8 cellular contexts compared by ENCODE assay signal in genomic region chr12:15546102-15546701, GRCh38.
A peak's percentile ranks its signal among the peaks of the same experiment; 100 is the strongest.
DNase-seq lines count a peak whose midpoint lies in the region; ATAC-seq and TF ChIP-seq lines count a peak whose summit lies in the region.

No MANE protein-coding gene starts in this region.

- peak overlapping the region; percentile 75 for H3K27ac ChIP-seq in CD4-positive, CD25-positive, alpha-beta regulatory T cell (ENCODE audit: insufficient read depth, low read length, poor library complexity, severe bottlenecking)
- peak overlapping the region; percentile 81 to 82 for H3K27ac ChIP-seq in uterus

- no peak for TF ChIP-seq POLR2A in uterus (IDR thresholded peaks at IDR 0.05)

- H3K9me3 Mint-ChIP-seq in CD4-positive, CD25-positive, alpha-beta regulatory T cell: peaks cover 0 to 4% (median 2%) of the 10 kb centered on the region in 7 donors
- H3K9me3 Mint-ChIP-seq in glutamatergic neuron (ENCODE audit: unreplicated experiment): peaks cover 9% of the 10 kb centered on the region

- H3K36me3 ChIP-seq in CD4-positive, CD25-positive, alpha-beta regulatory T cell (ENCODE audit: control insufficient read depth, insufficient read depth, low read length): no peaks in the 10 kb centered on the region
- H3K36me3 ChIP-seq in uterus: no peaks in the 10 kb centered on the region

- H3K27ac Mint-ChIP-seq in CD4-positive, CD25-positive, alpha-beta regulatory T cell: peak overlapping the region; percentile 92 to 94 (median 92)
- no peak overlapping the region for H3K27ac Mint-ChIP-seq in glutamatergic neuron (ENCODE audit: unreplicated experiment)

- peaks cover 11% of the 10 kb centered on the region for H3K36me3 Mint-ChIP-seq in CD4-positive, CD25-positive, alpha-beta regulatory T cell
- no peaks in the 10 kb centered on the region for H3K36me3 Mint-ChIP-seq in glutamatergic neuron (ENCODE audit: unreplicated experiment)

- intact Hi-C loops in uterus (cut with DNase I; ENCODE audit: low total_unique reads): no loop called here

- no peaks in the 10 kb centered on the region for H3K27me3 ChIP-seq in CD4-positive, CD25-positive, alpha-beta regulatory T cell (ENCODE audit: control insufficient read depth, insufficient read depth, low read length)
- H3K27me3 ChIP-seq in uterus: no peaks in the 10 kb centered on the region

- peak in 2 of 3 donors; percentile 76 to 90 for DNase-seq in CD4-positive, CD25-positive, alpha-beta regulatory T cell
- peak; percentile 22 for DNase-seq in activated naive CD4-positive, alpha-beta T cell treated with anti-CD3 and anti-CD28 coated beads, Interleukin-2, amount 50 U/mL, for 16 hours
- no peak for DNase-seq in uterus
- DNase-seq in DMS 273 treated with DMSO at 0.1 percent for 48 hours (lab: John Stamatoyannopoulos, UW): no peak
- no peak for DNase-seq in glutamatergic neuron
- DNase-seq in AG20443 (ENCODE audit: low spot score): no peak

- H3K9me3 ChIP-seq in CD4-positive, CD25-positive, alpha-beta regulatory T cell (ENCODE audit: control insufficient read depth in 2 of 2, low read length in 2 of 2): no peaks in the 10 kb centered on the region
- H3K9me3 ChIP-seq in uterus: no peaks in the 10 kb centered on the region

- peak; percentile 91 for ATAC-seq in CD4-positive, CD25-positive, alpha-beta regulatory T cell (ENCODE audit: low read depth in 2 of 2)
- ATAC-seq in GM19397 (IDR thresholded peaks at IDR 0.05; ENCODE audit: unreplicated experiment) (peak; percentile 66), HG03442 (IDR thresholded peaks at IDR 0.05; ENCODE audit: unreplicated experiment) (peak; percentile 72)

- peaks cover 34% of the 10 kb centered on the region for H3K4me1 ChIP-seq in CD4-positive, CD25-positive, alpha-beta regulatory T cell (ENCODE audit: control insufficient read depth, insufficient read depth, low read length, poor library complexity, severe bottlenecking)
- peaks cover 0 to under 1% of the 10 kb centered on the region in 2 donors for H3K4me1 ChIP-seq in uterus

- no peaks in the 10 kb centered on the region for H3K27me3 Mint-ChIP-seq in CD4-positive, CD25-positive, alpha-beta regulatory T cell
- H3K27me3 Mint-ChIP-seq in glutamatergic neuron (ENCODE audit: unreplicated experiment): peaks cover 1% of the 10 kb centered on the region

- H3K4me1 Mint-ChIP-seq in CD4-positive, CD25-positive, alpha-beta regulatory T cell: peaks cover 23 to 75% (median 40%) of the 10 kb centered on the region in 4 donors
- peaks cover 26% of the 10 kb centered on the region for H3K4me1 Mint-ChIP-seq in glutamatergic neuron (ENCODE audit: low read depth, unreplicated experiment)

- TF ChIP-seq CTCF in uterus (IDR thresholded peaks at IDR 0.05): no peak
- no peak for TF ChIP-seq CTCF in glutamatergic neuron (IDR thresholded peaks at IDR 0.05; ENCODE audit: partially characterized antibody, unreplicated experiment)

- H3K4me3 ChIP-seq in CD4-positive, CD25-positive, alpha-beta regulatory T cell (ENCODE audit: low read depth, low read length): peak overlapping the region; percentile 72
- peak overlapping the region; percentile 0 to 6 for H3K4me3 ChIP-seq in uterus

- H3K4me3 Mint-ChIP-seq in CD4-positive, CD25-positive, alpha-beta regulatory T cell: peak overlapping the region; percentile 18 to 73 (median 67)
- no peak overlapping the region for H3K4me3 Mint-ChIP-seq in glutamatergic neuron (ENCODE audit: unreplicated experiment)

Comparison
In these comparisons a context has a peak if more than half of its experiments do, and no peak if none do; other contexts are left out.
1. DNase-seq: peak in CD4-positive, CD25-positive, alpha-beta regulatory T cell (2 of 3) and activated naive CD4-positive, alpha-beta T cell treated with anti-CD3 and anti-CD28 coated beads, Interleukin-2, amount 50 U/mL, for 16 hours (single experiment); none in uterus (0 of 2), DMS 273 treated with DMSO at 0.1 percent for 48 hours (single experiment), glutamatergic neuron (single experiment) and AG20443 (single experiment).
2. Peak in every context shown above with its lines, with median percentiles within 50 percentile points of each other: ATAC-seq.